1 cellular context compared by ENCODE assay signal in genomic region chr6:30685977-30686907, GRCh38.
A peak's percentile ranks its signal among the peaks of the same experiment; 100 is the strongest.
TF ChIP-seq lines count a peak whose summit lies in the region.

TSS of gene PPP1R18 (minus strand) at chr6:30686645. CDS start at chr6:30686018, 627 bp downstream.

TF ChIP-seq in GM12878, 131 proteins besides CTCF, POLR2A, EP300 and RAD21 (continued from another document and continues in another):
- TF ChIP-seq NFXL1 (IDR thresholded peaks at IDR 0.05; ENCODE audit: borderline replicate concordance) = no peak
- no peak for TF ChIP-seq PML (IDR thresholded peaks at IDR 0.05; ENCODE audit: low read length)
- TF ChIP-seq MLLT1 (IDR thresholded peaks at IDR 0.05) = peak; percentile 74; the same call in 1 of the 2 replicates
- no peak for TF ChIP-seq ATF7 (IDR thresholded peaks at IDR 0.05; ENCODE audit: low read depth)
- no peak for TF ChIP-seq ATF2 (IDR thresholded peaks at IDR 0.05; ENCODE audit: low read length)
- TF ChIP-seq MEF2A (IDR thresholded peaks at IDR 0.05; ENCODE audit: insufficient read depth, low read depth, low read length) = no peak
- no peak for TF ChIP-seq SMAD1 (IDR thresholded peaks at IDR 0.05; ENCODE audit: low read depth, partially characterized antibody)
- no peak for TF ChIP-seq NFIC (IDR thresholded peaks at IDR 0.05; ENCODE audit: low read depth, low read length)
- no peak for TF ChIP-seq ASH2L (IDR thresholded peaks at IDR 0.05; ENCODE audit: borderline replicate concordance, low read depth)
- no peak for TF ChIP-seq IRF4 (IDR thresholded peaks at IDR 0.05; ENCODE audit: low read depth, low read length)
- no peak for TF ChIP-seq BCLAF1 (IDR thresholded peaks at IDR 0.05)
- TF ChIP-seq PRDM15 (CRISPR knock-in tag; IDR thresholded peaks at IDR 0.05) = no peak
- no peak for TF ChIP-seq SREBF2 (IDR thresholded peaks at IDR 0.05; ENCODE audit: low read length)
- TF ChIP-seq YY1 (IDR thresholded peaks at IDR 0.05; ENCODE audit: low read depth, low read length) = peak; percentile 21
- TF ChIP-seq RAD51 (IDR thresholded peaks at IDR 0.05) = no peak
- no peak for TF ChIP-seq BMI1 (IDR thresholded peaks at IDR 0.05; ENCODE audit: borderline replicate concordance)
- no peak for TF ChIP-seq ZBED1 (IDR thresholded peaks at IDR 0.05; ENCODE audit: borderline replicate concordance)
- no peak for TF ChIP-seq EED (IDR thresholded peaks at IDR 0.05; ENCODE audit: low read depth)
- TF ChIP-seq ZNF217 (IDR thresholded peaks at IDR 0.05) = no peak
- TF ChIP-seq MYB (IDR thresholded peaks at IDR 0.05; ENCODE audit: borderline replicate concordance, low read depth, low read length) = no peak
- TF ChIP-seq IKZF2 (IDR thresholded peaks at IDR 0.05) = peak; percentile 40 to 47; a peak in 3 of 4 replicates
- TF ChIP-seq ZNF274 (IDR thresholded peaks at IDR 0.05; ENCODE audit: insufficient read depth, insufficient read length) = no peak
- TF ChIP-seq IRF5 (IDR thresholded peaks at IDR 0.05; ENCODE audit: borderline replicate concordance) = no peak
- TF ChIP-seq NKRF (conservative IDR thresholded peaks at IDR 0.05) = peak; percentile 17; the same call in 1 of the 2 replicates
- 0 out of 2 replicates have a peak, but pooled peaks have one; percentile 24 for TF ChIP-seq SPI1 (IDR thresholded peaks at IDR 0.05; ENCODE audit: borderline replicate concordance, insufficient read depth, low read depth, low read length)
- TF ChIP-seq RELA (IDR thresholded peaks at IDR 0.05; ENCODE audit: borderline replicate concordance, partially characterized antibody) = no peak
- TF ChIP-seq BHLHE40 (IDR thresholded peaks at IDR 0.05; ENCODE audit: borderline replicate concordance in 1 of 2, low read depth in 2 of 2, low read length in 1 of 2) = peak in 1 of 2 experiments; percentile 7; a peak in 1 of 4 replicates
- no peak for TF ChIP-seq SUPT20H (IDR thresholded peaks at IDR 0.05; ENCODE audit: borderline replicate concordance, control insufficient read depth, low read depth, low read length)
- TF ChIP-seq TCF7 (IDR thresholded peaks at IDR 0.05; ENCODE audit: borderline replicate concordance) = no peak
- TF ChIP-seq BRCA1 (IDR thresholded peaks at IDR 0.05; ENCODE audit: low read depth, low read length) = no peak
- TF ChIP-seq MAX (IDR thresholded peaks at IDR 0.05; ENCODE audit: low read depth, low read length) = no peak
- TF ChIP-seq PAX8 (IDR thresholded peaks at IDR 0.05) = no peak
- TF ChIP-seq LARP7 (IDR thresholded peaks at IDR 0.05) = no peak
- no peak for TF ChIP-seq STAT3 (IDR thresholded peaks at IDR 0.05; ENCODE audit: low read depth, low read length)
- no peak for TF ChIP-seq HSF1 (IDR thresholded peaks at IDR 0.05; ENCODE audit: low read depth, low read length)
- no peak for TF ChIP-seq SMARCA5 (IDR thresholded peaks at IDR 0.05)
- TF ChIP-seq ETV6 (conservative IDR thresholded peaks at IDR 0.05 in 1 of 2, IDR thresholded peaks at IDR 0.05 in 1 of 2; ENCODE audit: borderline replicate concordance in 1 of 2, low read depth in 1 of 2) = no peak
- 0 out of 2 replicates have a peak, but pooled peaks have one; percentile 1 for TF ChIP-seq SMC3 (IDR thresholded peaks at IDR 0.05; ENCODE audit: borderline replicate concordance, low read length)
- no peak; the same call in none of the 2 replicates for TF ChIP-seq RELB (IDR thresholded peaks at IDR 0.05; ENCODE audit: low read depth)
- TF ChIP-seq NR2C1 (IDR thresholded peaks at IDR 0.05) = no peak
- no peak for TF ChIP-seq ZSCAN29 (IDR thresholded peaks at IDR 0.05)
- no peak for TF ChIP-seq USF2 (IDR thresholded peaks at IDR 0.05; ENCODE audit: borderline replicate concordance, low read depth, low read length)
- no peak; the same call in 1 of the 2 replicates for TF ChIP-seq MXI1 (IDR thresholded peaks at IDR 0.05; ENCODE audit: low read depth, low read length)
- TF ChIP-seq EZH2 (IDR thresholded peaks at IDR 0.05; ENCODE audit: borderline replicate concordance, control insufficient read depth, low read depth, low read length) = no peak
- TF ChIP-seq POLR2AphosphoS5 (IDR thresholded peaks at IDR 0.05; ENCODE audit: low read length) = peak; percentile 69; the same call in 1 of the 2 replicates
- TF ChIP-seq E2F4 (IDR thresholded peaks at IDR 0.05; ENCODE audit: low read depth, low read length) = no peak
